In genomic region chr7:150959739-150960734, GRCh38 we compare ENCODE assay signal across 1 cellular context.
TF ChIP-seq lines count a peak whose summit lies in the region.

No MANE protein-coding gene starts in this region.

TF ChIP-seq in K562, 482 proteins besides CTCF, POLR2A, EP300 and RAD21 (continued from another document and continues in another):
- TF ChIP-seq HNRNPUL1 (IDR thresholded peaks at IDR 0.05; ENCODE audit: low read length) = no peak
- 0 out of 2 replicates have a peak, but pooled peaks have one; percentile 51 for TF ChIP-seq CBFB (CRISPR knock-in tag; IDR thresholded peaks at IDR 0.05)
- peak; percentile 99 for TF ChIP-seq CHD4 (IDR thresholded peaks at IDR 0.05; ENCODE audit: insufficient read depth, insufficient replicate concordance, low read depth, low read length, poor library complexity, severe bottlenecking)
- TF ChIP-seq EP400 (IDR thresholded peaks at IDR 0.05) = no peak
- no peak for TF ChIP-seq XRCC5 (IDR thresholded peaks at IDR 0.05; ENCODE audit: low read depth, low read length)
- TF ChIP-seq ZNF586 (CRISPR knock-in tag; conservative IDR thresholded peaks at IDR 0.05) = 0 out of 2 replicates have a peak, but pooled peaks have one; percentile 71
- TF ChIP-seq POLR2AphosphoS2 (IDR thresholded peaks at IDR 0.05; ENCODE audit: low read length) = no peak
- peak; percentile 99 for TF ChIP-seq MYBL2 (IDR thresholded peaks at IDR 0.05; ENCODE audit: low read depth)
- no peak for TF ChIP-seq MYBL2 (CRISPR knock-in tag; IDR thresholded peaks at IDR 0.05; ENCODE audit: borderline replicate concordance)
- no peak for TF ChIP-seq SAFB2 (IDR thresholded peaks at IDR 0.05; ENCODE audit: borderline replicate concordance, low read depth, low read length, severe bottlenecking)
- peak; percentile 80; the same call in 1 of the 2 replicates for TF ChIP-seq CGGBP1 (CRISPR knock-in tag; IDR thresholded peaks at IDR 0.05)
- TF ChIP-seq GMEB1 (CRISPR knock-in tag; IDR thresholded peaks at IDR 0.05) = peak; percentile 74
- no peak for TF ChIP-seq PREB (CRISPR knock-in tag; IDR thresholded peaks at IDR 0.05)
- 0 out of 2 replicates have a peak, but pooled peaks have one; percentile 68 for TF ChIP-seq HEY1 (CRISPR knock-in tag; IDR thresholded peaks at IDR 0.05; ENCODE audit: borderline replicate concordance)
- peak; percentile 95 for TF ChIP-seq ZNF316 (IDR thresholded peaks at IDR 0.05)
- TF ChIP-seq GATAD2A (IDR thresholded peaks at IDR 0.05) = peak; percentile 88
- no peak for TF ChIP-seq ZNF778 (CRISPR knock-in tag; IDR thresholded peaks at IDR 0.05)
- TF ChIP-seq ZNF280A (IDR thresholded peaks at IDR 0.05; ENCODE audit: low read depth, partially characterized antibody) = no peak
- peak; percentile 99 for TF ChIP-seq BRD9 (IDR thresholded peaks at IDR 0.05; ENCODE audit: low read depth, partially characterized antibody)
- TF ChIP-seq DDX20 (tag; IDR thresholded peaks at IDR 0.05; ENCODE audit: low read depth) = peak; percentile 78
- 0 out of 2 replicates have a peak, but pooled peaks have one; percentile 66 for TF ChIP-seq ZNF133 (CRISPR knock-in tag; IDR thresholded peaks at IDR 0.05)
- TF ChIP-seq ZSCAN32 (CRISPR knock-in tag; IDR thresholded peaks at IDR 0.05) = peak; percentile 59; the same call in 1 of the 2 replicates
- TF ChIP-seq IRF2 (CRISPR knock-in tag; IDR thresholded peaks at IDR 0.05) = no peak
- TF ChIP-seq ZNF217 (CRISPR knock-in tag; IDR thresholded peaks at IDR 0.05) = no peak
- peak; percentile 99 for TF ChIP-seq LEF1 (IDR thresholded peaks at IDR 0.05)
- TF ChIP-seq SAP30 (IDR thresholded peaks at IDR 0.05; ENCODE audit: borderline replicate concordance, insufficient read depth, low read depth, low read length, poor library complexity, severe bottlenecking) = no peak
- no peak for TF ChIP-seq ATF2 (CRISPR knock-in tag; IDR thresholded peaks at IDR 0.05)
- TF ChIP-seq SMAD2 (IDR thresholded peaks at IDR 0.05; ENCODE audit: low read depth, low read length) = no peak
- TF ChIP-seq CLOCK (CRISPR knock-in tag; IDR thresholded peaks at IDR 0.05; ENCODE audit: borderline replicate concordance) = peak; percentile 81; the same call in 1 of the 2 replicates
- peak; percentile 96 for TF ChIP-seq ZNF395 (CRISPR knock-in tag; IDR thresholded peaks at IDR 0.05)
- no peak for TF ChIP-seq POLR2H (tag; IDR thresholded peaks at IDR 0.05; ENCODE audit: low read depth)
- peak; percentile 99 for TF ChIP-seq FOXM1 (IDR thresholded peaks at IDR 0.05; ENCODE audit: low read depth)
- no peak for TF ChIP-seq FOXM1 (CRISPR knock-in tag; IDR thresholded peaks at IDR 0.05; ENCODE audit: low read depth)
- TF ChIP-seq SNIP1 (IDR thresholded peaks at IDR 0.05; ENCODE audit: low read depth) = no peak
- peak; percentile 78; the same call in 1 of the 2 replicates for TF ChIP-seq MAFF (IDR thresholded peaks at IDR 0.05; ENCODE audit: low read length)
- TF ChIP-seq TRIM24 (IDR thresholded peaks at IDR 0.05) = peak; percentile 97
- peak; percentile 96 for TF ChIP-seq OTX1 (CRISPR knock-in tag; IDR thresholded peaks at IDR 0.05)
- peak; percentile 66; the same call in 1 of the 2 replicates for TF ChIP-seq CBX1 (IDR thresholded peaks at IDR 0.05; ENCODE audit: low read depth)
- TF ChIP-seq NBN (IDR thresholded peaks at IDR 0.05; ENCODE audit: low read depth) = peak; percentile 95
- no peak for TF ChIP-seq RBM15 (IDR thresholded peaks at IDR 0.05; ENCODE audit: insufficient read depth, low read length)
- TF ChIP-seq GATAD2B (IDR thresholded peaks at IDR 0.05; ENCODE audit: borderline replicate concordance) = no peak
- peak in 1 of 2 experiments; percentile 51; a peak in 1 of 4 replicates for TF ChIP-seq ETV6 (IDR thresholded peaks at IDR 0.05; ENCODE audit: borderline replicate concordance in 1 of 2, low read depth in 2 of 2, low read length in 1 of 2)
- TF ChIP-seq ETV6 (CRISPR knock-in tag; IDR thresholded peaks at IDR 0.05; ENCODE audit: borderline replicate concordance) = no peak
- no peak for TF ChIP-seq POLR3A (IDR thresholded peaks at IDR 0.05; ENCODE audit: borderline replicate concordance, extremely low read depth, insufficient read depth, insufficient read length)
- TF ChIP-seq NEUROD1 (IDR thresholded peaks at IDR 0.05; ENCODE audit: borderline replicate concordance, low read depth, low read length, partially characterized antibody) = peak; percentile 95
- no peak for TF ChIP-seq ZNF146 (CRISPR knock-in tag; IDR thresholded peaks at IDR 0.05; ENCODE audit: unreplicated experiment)
- no peak for TF ChIP-seq USF2 (CRISPR knock-in tag; IDR thresholded peaks at IDR 0.05)
- peak; percentile 93 for TF ChIP-seq HES1 (IDR thresholded peaks at IDR 0.05; ENCODE audit: low read depth)
- TF ChIP-seq HIVEP1 (CRISPR knock-in tag; IDR thresholded peaks at IDR 0.05) = peak; percentile 92
- peak; percentile 99 for TF ChIP-seq SMARCA4 (IDR thresholded peaks at IDR 0.05)
- TF ChIP-seq ZBTB9 (CRISPR knock-in tag; IDR thresholded peaks at IDR 0.05) = peak; percentile 95
- no peak for TF ChIP-seq KDM4B (IDR thresholded peaks at IDR 0.05; ENCODE audit: borderline replicate concordance in 2 of 2, low read depth in 1 of 2)
- peak; percentile 69 for TF ChIP-seq NKRF (IDR thresholded peaks at IDR 0.05; ENCODE audit: borderline replicate concordance)
- no peak for TF ChIP-seq SRSF1 (IDR thresholded peaks at IDR 0.05; ENCODE audit: low read depth, low read length)
